1 cellular context compared by ENCODE assay signal in genomic region chr19:40662925-40663711, GRCh38.
TF ChIP-seq lines count a peak whose summit lies in the region.

No MANE protein-coding gene starts in this region.

TF ChIP-seq in A549, 52 proteins besides CTCF, POLR2A, EP300 and RAD21 (continued from another document):
- TF ChIP-seq, protein P1, sequence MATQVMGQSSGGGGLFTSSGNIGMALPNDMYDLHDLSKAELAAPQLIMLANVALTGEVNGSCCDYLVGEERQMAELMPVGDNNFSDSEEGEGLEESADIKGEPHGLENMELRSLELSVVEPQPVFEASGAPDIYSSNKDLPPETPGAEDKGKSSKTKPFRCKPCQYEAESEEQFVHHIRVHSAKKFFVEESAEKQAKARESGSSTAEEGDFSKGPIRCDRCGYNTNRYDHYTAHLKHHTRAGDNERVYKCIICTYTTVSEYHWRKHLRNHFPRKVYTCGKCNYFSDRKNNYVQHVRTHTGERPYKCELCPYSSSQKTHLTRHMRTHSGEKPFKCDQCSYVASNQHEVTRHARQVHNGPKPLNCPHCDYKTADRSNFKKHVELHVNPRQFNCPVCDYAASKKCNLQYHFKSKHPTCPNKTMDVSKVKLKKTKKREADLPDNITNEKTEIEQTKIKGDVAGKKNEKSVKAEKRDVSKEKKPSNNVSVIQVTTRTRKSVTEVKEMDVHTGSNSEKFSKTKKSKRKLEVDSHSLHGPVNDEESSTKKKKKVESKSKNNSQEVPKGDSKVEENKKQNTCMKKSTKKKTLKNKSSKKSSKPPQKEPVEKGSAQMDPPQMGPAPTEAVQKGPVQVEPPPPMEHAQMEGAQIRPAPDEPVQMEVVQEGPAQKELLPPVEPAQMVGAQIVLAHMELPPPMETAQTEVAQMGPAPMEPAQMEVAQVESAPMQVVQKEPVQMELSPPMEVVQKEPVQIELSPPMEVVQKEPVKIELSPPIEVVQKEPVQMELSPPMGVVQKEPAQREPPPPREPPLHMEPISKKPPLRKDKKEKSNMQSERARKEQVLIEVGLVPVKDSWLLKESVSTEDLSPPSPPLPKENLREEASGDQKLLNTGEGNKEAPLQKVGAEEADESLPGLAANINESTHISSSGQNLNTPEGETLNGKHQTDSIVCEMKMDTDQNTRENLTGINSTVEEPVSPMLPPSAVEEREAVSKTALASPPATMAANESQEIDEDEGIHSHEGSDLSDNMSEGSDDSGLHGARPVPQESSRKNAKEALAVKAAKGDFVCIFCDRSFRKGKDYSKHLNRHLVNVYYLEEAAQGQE (IDR thresholded peaks at IDR 0.05) = peak; percentile 49
- TF ChIP-seq, protein P2, sequence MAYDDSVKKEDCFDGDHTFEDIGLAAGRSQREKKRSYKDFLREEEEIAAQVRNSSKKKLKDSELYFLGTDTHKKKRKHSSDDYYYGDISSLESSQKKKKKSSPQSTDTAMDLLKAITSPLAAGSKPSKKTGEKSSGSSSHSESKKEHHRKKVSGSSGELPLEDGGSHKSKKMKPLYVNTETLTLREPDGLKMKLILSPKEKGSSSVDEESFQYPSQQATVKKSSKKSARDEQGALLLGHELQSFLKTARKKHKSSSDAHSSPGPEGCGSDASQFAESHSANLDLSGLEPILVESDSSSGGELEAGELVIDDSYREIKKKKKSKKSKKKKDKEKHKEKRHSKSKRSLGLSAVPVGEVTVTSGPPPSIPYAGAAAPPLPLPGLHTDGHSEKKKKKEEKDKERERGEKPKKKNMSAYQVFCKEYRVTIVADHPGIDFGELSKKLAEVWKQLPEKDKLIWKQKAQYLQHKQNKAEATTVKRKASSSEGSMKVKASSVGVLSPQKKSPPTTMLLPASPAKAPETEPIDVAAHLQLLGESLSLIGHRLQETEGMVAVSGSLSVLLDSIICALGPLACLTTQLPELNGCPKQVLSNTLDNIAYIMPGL (CRISPR knock-in tag; IDR thresholded peaks at IDR 0.05; ENCODE audit: borderline replicate concordance) = peak; percentile 89; the same call in 1 of the 2 replicates
- TF ChIP-seq PHF8 (IDR thresholded peaks at IDR 0.05; ENCODE audit: borderline replicate concordance, low read depth) = peak; percentile 92
- TF ChIP-seq BHLHE40 (IDR thresholded peaks at IDR 0.05; ENCODE audit: low read depth, low read length) = no peak
- peak; percentile 98 for TF ChIP-seq NPAS2 (CRISPR knock-in tag; IDR thresholded peaks at IDR 0.05; ENCODE audit: borderline replicate concordance)
- no peak for TF ChIP-seq POLR2AphosphoS2 (conservative IDR thresholded peaks at IDR 0.05; ENCODE audit: low read length)
- no peak for TF ChIP-seq HEYL (CRISPR knock-in tag; IDR thresholded peaks at IDR 0.05)
- peak; percentile 1 for TF ChIP-seq MAFK (IDR thresholded peaks at IDR 0.05; ENCODE audit: partially characterized antibody)
- TF ChIP-seq, protein P3, sequence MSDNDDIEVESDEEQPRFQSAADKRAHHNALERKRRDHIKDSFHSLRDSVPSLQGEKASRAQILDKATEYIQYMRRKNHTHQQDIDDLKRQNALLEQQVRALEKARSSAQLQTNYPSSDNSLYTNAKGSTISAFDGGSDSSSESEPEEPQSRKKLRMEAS (IDR thresholded peaks at IDR 0.05) = peak; percentile 100
- peak; percentile 63; the same call in 1 of the 2 replicates for TF ChIP-seq GATA3 (IDR thresholded peaks at IDR 0.05; ENCODE audit: borderline replicate concordance)
- peak; percentile 67; the same call in 1 of the 2 replicates for TF ChIP-seq RFX5 (IDR thresholded peaks at IDR 0.05)
- TF ChIP-seq NFE2L2 (conservative IDR thresholded peaks at IDR 0.05; ENCODE audit: low read length) = no peak
- peak; percentile 94 for TF ChIP-seq E2F6 (IDR thresholded peaks at IDR 0.05; ENCODE audit: borderline replicate concordance, low read depth)
- TF ChIP-seq RNF2 (IDR thresholded peaks at IDR 0.05; ENCODE audit: borderline replicate concordance, low read depth) = peak; percentile 80; the same call in 1 of the 2 replicates
- TF ChIP-seq JUN (IDR thresholded peaks at IDR 0.05) = peak; percentile 64 to 67; a peak in 2 of 5 replicates
- TF ChIP-seq, protein P4, sequence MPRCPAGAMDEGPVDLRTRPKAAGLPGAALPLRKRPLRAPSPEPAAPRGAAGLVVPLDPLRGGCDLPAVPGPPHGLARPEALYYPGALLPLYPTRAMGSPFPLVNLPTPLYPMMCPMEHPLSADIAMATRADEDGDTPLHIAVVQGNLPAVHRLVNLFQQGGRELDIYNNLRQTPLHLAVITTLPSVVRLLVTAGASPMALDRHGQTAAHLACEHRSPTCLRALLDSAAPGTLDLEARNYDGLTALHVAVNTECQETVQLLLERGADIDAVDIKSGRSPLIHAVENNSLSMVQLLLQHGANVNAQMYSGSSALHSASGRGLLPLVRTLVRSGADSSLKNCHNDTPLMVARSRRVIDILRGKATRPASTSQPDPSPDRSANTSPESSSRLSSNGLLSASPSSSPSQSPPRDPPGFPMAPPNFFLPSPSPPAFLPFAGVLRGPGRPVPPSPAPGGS (IDR thresholded peaks at IDR 0.05) = peak; percentile 50; the same call in 1 of the 3 replicates
- TF ChIP-seq KDM5A (IDR thresholded peaks at IDR 0.05) = no peak
- TF ChIP-seq ATOH8 (CRISPR knock-in tag; IDR thresholded peaks at IDR 0.05; ENCODE audit: low read depth) = peak; percentile 66; the same call in 1 of the 2 replicates
- 0 out of 2 replicates have a peak, but pooled peaks have one; percentile 44 for TF ChIP-seq TP53 (CRISPR knock-in tag; IDR thresholded peaks at IDR 0.05)
- peak; percentile 99 for TF ChIP-seq SMC3 (IDR thresholded peaks at IDR 0.05)
